In genomic region chr4:141309864-141310263, GRCh38 we compare ENCODE assay signal across 20 cellular contexts.
DNase-seq lines count a peak whose midpoint lies in the region; ATAC-seq and TF ChIP-seq lines count a peak whose summit lies in the region.
"Had no signal": no experiment of that assay in that cellular context is flagged by ENCODE, and none has a peak within 500 bp of the region (broad histone marks: within the 10 kb centered on the region; RNA-seq: fewer than 3 reads in every experiment).

No MANE protein-coding gene starts in this region.

- no peaks in the 10 kb centered on the region for H3K9me3 Mint-ChIP-seq in stimulated activated naive B cell treated with anti-CD40 and anti-IgM and Interleukin-4, amounts not matched to agents 10 μg/mL and 1 μg/mL and 100 μg/mL, for 72 hours

- no peak overlapping the region for H3K4me3 Mint-ChIP-seq in stimulated activated naive B cell treated with anti-CD40 and anti-IgM and Interleukin-4, amounts not matched to agents 10 μg/mL and 1 μg/mL and 100 μg/mL, for 72 hours
- H3K4me3 Mint-ChIP-seq: T-helper 17 cell had no signal

- TF ChIP-seq EP300 in esophagus muscularis mucosa (IDR thresholded peaks at IDR 0.05), result no peak

- H3K27ac ChIP-seq in uterus (no peak overlapping the region), esophagus muscularis mucosa (replicated peaks in 1 of 4) (no peak overlapping the region)

- H3K4me3 ChIP-seq in uterus, result no peak overlapping the region
- H3K4me3 ChIP-seq in esophagus muscularis mucosa, result no peak overlapping the region

- TF ChIP-seq CTCF in uterus (IDR thresholded peaks at IDR 0.05), result no peak
- no peak for TF ChIP-seq CTCF in esophagus muscularis mucosa (IDR thresholded peaks at IDR 0.05)

- H3K27me3 Mint-ChIP-seq in stimulated activated naive B cell treated with anti-CD40 and anti-IgM and Interleukin-4, amounts not matched to agents 10 μg/mL and 1 μg/mL and 100 μg/mL, for 72 hours, result peaks cover 7 to 15% of the 10 kb centered on the region in 2 donors

- DNase-seq in stimulated activated naive B cell treated with anti-CD40 and anti-IgM and Interleukin-4, amounts not matched to agents 10 μg/mL and 1 μg/mL and 100 μg/mL, for 72 hours, result peak; percentile 24
- DNase-seq in uterus, result no peak
- no peak for DNase-seq in esophagus muscularis mucosa (ENCODE audit: extremely low spot score)
- DNase-seq in activated CD4-positive, CD25-positive, alpha-beta regulatory T cell treated with anti-CD3 and anti-CD28 coated beads, Interleukin-2, amount 50 U/mL, for 72 hours, result no peak
- DNase-seq: ACHN, AML-193, COR-L47, GF-D8, GOT3, KBM-7, MV-4-11, NCI-H1417, NCI-H187 treated with DMSO at 0.1 percent for 48 hours, NCI-H526 treated with DMSO at 0.1 percent for 48 hours, OCI-M1, SHP77 treated with DMSO at 0.1 percent for 48 hours, T-helper 17 cell had no signal

- H3K4me1 ChIP-seq in uterus, result no peaks in the 10 kb centered on the region
- peaks cover 0 to 6% (median 5%) of the 10 kb centered on the region in 4 donors for H3K4me1 ChIP-seq in esophagus muscularis mucosa

- intact Hi-C loops in uterus (cut with DNase I; ENCODE audit: low total_unique reads) (no loop called here), esophagus muscularis mucosa (cut with DNase I) (no loop called here)

- H3K27me3 ChIP-seq in uterus (no peaks in the 10 kb centered on the region), esophagus muscularis mucosa (no peaks in the 10 kb centered on the region)

- H3K9me3 ChIP-seq in uterus, result no peaks in the 10 kb centered on the region
- no peaks in the 10 kb centered on the region for H3K9me3 ChIP-seq in esophagus muscularis mucosa

- H3K4me1 Mint-ChIP-seq in stimulated activated naive B cell treated with anti-CD40 and anti-IgM and Interleukin-4, amounts not matched to agents 10 μg/mL and 1 μg/mL and 100 μg/mL, for 72 hours, result peaks cover 16 to 39% of the 10 kb centered on the region in 2 donors

- H3K36me3 ChIP-seq in uterus (no peaks in the 10 kb centered on the region), esophagus muscularis mucosa (no peaks in the 10 kb centered on the region)

- no peaks in the 10 kb centered on the region for H3K36me3 Mint-ChIP-seq in stimulated activated naive B cell treated with anti-CD40 and anti-IgM and Interleukin-4, amounts not matched to agents 10 μg/mL and 1 μg/mL and 100 μg/mL, for 72 hours

- ATAC-seq in GM19023 (IDR thresholded peaks at IDR 0.05; ENCODE audit: unreplicated experiment) (peak; percentile 46), GM21825 (IDR thresholded peaks at IDR 0.05; ENCODE audit: unreplicated experiment) (peak; percentile 31), HG02885 (IDR thresholded peaks at IDR 0.05; ENCODE audit: poor library complexity, unreplicated experiment) (peak; percentile 48)
- ATAC-seq in stimulated activated naive B cell treated with anti-CD40 and anti-IgM and Interleukin-4, amounts not matched to agents 10 μg/mL and 1 μg/mL and 100 μg/mL, for 72 hours (replicated peaks), result peak; percentile 63 to 65
- ATAC-seq: T-helper 17 cell had no signal

- 94% methylated on average over 3 of the region's 3 CpGs for WGBS in esophagus muscularis mucosa

- TF ChIP-seq POLR2A in uterus (IDR thresholded peaks at IDR 0.05) (no peak), esophagus muscularis mucosa (IDR thresholded peaks at IDR 0.05; ENCODE audit: low read depth) (no peak)

- no peak overlapping the region for H3K27ac Mint-ChIP-seq in stimulated activated naive B cell treated with anti-CD40 and anti-IgM and Interleukin-4, amounts not matched to agents 10 μg/mL and 1 μg/mL and 100 μg/mL, for 72 hours
- H3K27ac Mint-ChIP-seq: T-helper 17 cell had no signal
